In the genomic region with DNA sequence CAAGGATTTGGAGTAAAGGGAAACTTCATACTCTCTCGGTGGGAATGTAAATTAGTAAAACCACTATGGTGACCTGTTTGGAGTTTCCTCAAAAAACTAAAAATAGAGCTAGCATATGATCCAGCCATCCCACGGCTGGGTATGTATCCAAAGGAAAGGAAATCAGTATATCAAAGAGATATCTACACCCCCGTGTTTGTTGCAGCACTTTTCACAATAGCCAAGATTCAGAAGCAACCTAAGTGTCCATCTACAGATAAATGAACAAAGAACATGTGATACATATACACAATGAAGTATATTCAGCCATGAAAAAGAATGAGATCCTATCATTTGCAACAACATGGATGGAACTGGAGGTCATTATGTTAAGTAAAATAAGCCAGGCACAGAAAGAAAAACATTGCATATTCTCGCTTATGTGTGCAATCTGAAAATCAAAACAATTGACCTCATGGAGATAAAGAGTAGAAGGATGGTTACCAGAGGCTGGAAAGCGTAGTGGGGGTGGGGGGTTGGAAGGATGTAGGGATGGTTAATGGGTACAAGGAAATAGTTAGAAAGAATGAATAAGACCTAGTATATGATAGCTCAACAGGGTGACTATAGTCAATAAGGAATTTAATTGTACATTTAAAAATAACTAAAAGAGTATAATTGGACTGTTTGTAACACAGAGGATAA, we compare ENCODE assay signal across 31 cellular contexts.
"Had no signal": no experiment of that assay in that cellular context is flagged by ENCODE, and none has a peak within 500 bp of the region (broad histone marks: within the 10 kb centered on the region; RNA-seq: fewer than 3 reads in every experiment).

No MANE protein-coding gene starts in this region.

- DNase-seq: cortex of kidney; effector memory CD8-positive, alpha-beta T cell; erythroblast; esophagus squamous epithelium; gastrocnemius medialis; heart left ventricle; kidney; mucosa of descending colon; naive B cell; stimulated activated CD4-positive, alpha-beta T cell treated with anti-CD3 and anti-CD28 coated beads, Interleukin-12 subunit alpha, Interleukin-12 subunit beta, amount 100 ng/mL, for 4 hours; stimulated activated CD4-positive, alpha-beta T cell treated with anti-CD3 and anti-CD28 coated beads, Interleukin-1b, Interleukin-23, amount 100 ng/mL, for 48 hours; stimulated activated CD4-positive, alpha-beta T cell treated with anti-CD3 and anti-CD28 coated beads, Interleukin-4, amount 100 ng/mL, for 1 hour; stimulated activated CD8-positive, alpha-beta memory T cell treated with anti-CD3 and anti-CD28 coated beads, Interleukin-4, amount 100 ng/mL, for 48 hours; stimulated activated naive CD4-positive, alpha-beta T cell; stimulated activated naive CD8-positive, alpha-beta T cell treated with anti-CD3 and anti-CD28 coated beads, Interleukin-15, amount 100 ng/mL, for 72 hours; transverse colon; upper lobe of right lung; uterus had no signal

- H3K27ac ChIP-seq: esophagus squamous epithelium, gastrocnemius medialis, heart left ventricle, hepatocyte, neutrophil, prostate gland, right atrium auricular region, suprapubic skin, transverse colon, upper lobe of right lung, uterus had no signal

- H3K4me1 Mint-ChIP-seq: naive B cell; stimulated activated naive CD8-positive, alpha-beta T cell treated with anti-CD3 and anti-CD28 coated beads, Interleukin-15, amount 100 ng/mL, for 72 hours had no signal

- H3K9me3 Mint-ChIP-seq: memory B cell; mesothelial cell of epicardium; naive B cell; natural killer cell treated with Interleukin-12 subunit alpha and Interleukin-12 subunit beta and Interleukin-15 and Interleukin-18, amount 100 ng/mL, for 72 hours; stimulated activated naive CD8-positive, alpha-beta T cell treated with anti-CD3 and anti-CD28 coated beads, Interleukin-15, amount 100 ng/mL, for 72 hours had no signal

- H3K36me3 Mint-ChIP-seq: memory B cell; mesothelial cell of epicardium; naive B cell; natural killer cell treated with Interleukin-12 subunit alpha and Interleukin-12 subunit beta and Interleukin-15 and Interleukin-18, amount 100 ng/mL, for 72 hours had no signal

- H3K27me3 Mint-ChIP-seq: stimulated activated naive CD8-positive, alpha-beta T cell treated with anti-CD3 and anti-CD28 coated beads, Interleukin-15, amount 100 ng/mL, for 72 hours had no signal

- H3K9me3 ChIP-seq: esophagus squamous epithelium, gastrocnemius medialis, heart left ventricle, mucosa of descending colon, neutrophil, prostate gland, right atrium auricular region, suprapubic skin, transverse colon, upper lobe of right lung, uterus had no signal

- H3K27ac Mint-ChIP-seq: effector memory CD8-positive, alpha-beta T cell; memory B cell; mesothelial cell of epicardium; natural killer cell treated with Interleukin-12 subunit alpha and Interleukin-12 subunit beta and Interleukin-15 and Interleukin-18, amount 100 ng/mL, for 72 hours; stimulated activated naive CD8-positive, alpha-beta T cell treated with anti-CD3 and anti-CD28 coated beads, Interleukin-15, amount 100 ng/mL, for 72 hours had no signal

- ATAC-seq: effector memory CD8-positive, alpha-beta T cell; gastrocnemius medialis; heart left ventricle; left lobe of liver; mucosa of descending colon; natural killer cell treated with Interleukin-12 subunit alpha and Interleukin-12 subunit beta and Interleukin-15 and Interleukin-18, amount 100 ng/mL, for 72 hours; sciatic nerve; stimulated activated naive CD8-positive, alpha-beta T cell treated with anti-CD3 and anti-CD28 coated beads, Interleukin-15, amount 100 ng/mL, for 72 hours; upper lobe of right lung had no signal

- H3K36me3 ChIP-seq: esophagus squamous epithelium, gastrocnemius medialis, heart left ventricle, neutrophil, prostate gland, right atrium auricular region, suprapubic skin, transverse colon, upper lobe of right lung, uterus had no signal

- H3K4me1 ChIP-seq: esophagus squamous epithelium, gastrocnemius medialis, heart left ventricle, prostate gland, right atrium auricular region, suprapubic skin, transverse colon, upper lobe of right lung, uterus had no signal

- H3K27me3 ChIP-seq: gastrocnemius medialis, heart left ventricle, hepatocyte, neutrophil, right atrium auricular region, suprapubic skin, transverse colon, upper lobe of right lung, uterus had no signal

- H3K4me3 Mint-ChIP-seq: effector memory CD8-positive, alpha-beta T cell; memory B cell; mesothelial cell of epicardium; naive B cell; natural killer cell treated with Interleukin-12 subunit alpha and Interleukin-12 subunit beta and Interleukin-15 and Interleukin-18, amount 100 ng/mL, for 72 hours; neural crest cell; stimulated activated naive CD8-positive, alpha-beta T cell treated with anti-CD3 and anti-CD28 coated beads, Interleukin-15, amount 100 ng/mL, for 72 hours had no signal

- H3K4me3 ChIP-seq: esophagus squamous epithelium, gastrocnemius medialis, heart left ventricle, hepatocyte, lung, mucosa of descending colon, prostate gland, right atrium auricular region, smooth muscle cell, suprapubic skin, transverse colon, upper lobe of right lung, uterus had no signal
